ENCODE assay signal across 12 cellular contexts in the genomic region with DNA sequence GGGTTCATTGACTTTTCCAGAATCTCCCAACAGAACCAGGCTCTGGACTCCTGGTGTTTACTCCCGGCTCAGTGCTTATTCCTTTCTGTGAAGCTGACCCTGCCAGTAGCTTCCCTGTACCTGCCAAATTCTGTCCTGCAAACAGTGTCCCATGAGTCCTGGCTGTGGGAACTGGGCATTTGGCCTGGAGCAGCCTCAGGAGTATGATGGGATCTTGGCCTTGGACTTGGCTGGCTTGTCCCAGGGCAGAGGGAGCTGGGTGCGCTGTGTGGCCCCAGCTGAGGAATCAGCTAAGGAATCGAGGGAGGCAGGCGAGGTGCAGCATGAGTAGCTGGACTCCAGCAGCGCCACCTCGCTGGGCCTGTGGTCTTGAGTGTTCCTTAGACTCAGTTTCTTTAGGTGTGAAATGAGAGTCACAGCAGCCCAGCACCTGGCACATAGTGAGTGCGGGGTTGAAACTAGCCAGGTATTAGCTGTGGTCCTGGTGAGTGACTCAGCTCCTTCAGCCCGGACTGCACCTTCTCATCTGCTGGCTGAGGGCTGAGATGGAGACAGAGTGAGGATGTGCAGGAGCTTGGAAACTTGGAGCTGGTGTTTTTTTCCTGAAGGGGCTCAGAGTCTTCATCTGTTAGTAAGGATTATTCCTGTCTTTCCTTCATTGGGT. TPM values are rescaled to one million over a fixed set of nuclear protein-coding genes. Genes with fewer than 3 reads are reported as not detected.
DNase-seq lines count a peak whose midpoint lies in the region; ATAC-seq, FAIRE-seq and TF ChIP-seq lines count a peak whose summit lies in the region.
"Had no signal": no experiment of that assay in that cellular context is flagged by ENCODE, and none has a peak within 500 bp of the region (broad histone marks: within the 10 kb centered on the region; RNA-seq: fewer than 3 reads in every experiment).

No MANE protein-coding gene starts in this region.

- no peak overlapping the region for H3K9ac ChIP-seq in GM12878 (ENCODE audit: control insufficient read depth, insufficient read depth, low read length)

- H3K36me3 ChIP-seq in GM12878 (ENCODE audit: control insufficient read depth in 2 of 2, insufficient read depth in 2 of 2, low read length in 1 of 2): peaks cover 15 to 30% of the 10 kb centered on the region in 2 experiments; a peak in 3 of 4 replicates
- peaks cover 37 to 53% of the 10 kb centered on the region in 2 donors for H3K36me3 ChIP-seq in ascending aorta

- no peaks in the 10 kb centered on the region for H4K20me1 ChIP-seq in GM12878 (ENCODE audit: control insufficient read depth, insufficient read depth)

- POLR2A ChIA-PET in GM12878 (lab: Charles Lee): interaction anchor here (1.2 kb wide), 2 partner anchors 10 to 26 kb away, joined by 6 to 8 read pairs; no protein-coding TSS in a partner anchor

- 84% methylated on average over 8 of the region's 8 CpGs for WGBS in GM12878 (ENCODE audit: insufficient coverage, insufficient replicate concordance, low lambda C conversion rate, missing lambda C conversion rate)

- H3K27ac ChIP-seq in GM12878 (ENCODE audit: control insufficient read depth, insufficient read depth) (0 out of 2 replicates have a peak overlapping the region, but pooled peaks have one; percentile 10), substantia nigra (ENCODE audit: low read depth, low read length, poor library complexity, severe bottlenecking) (peak overlapping the region; percentile 85), ascending aorta (no peak overlapping the region)
- H3K27ac ChIP-seq: PC-9, vagina had no signal

- H3K4me1 Mint-ChIP-seq in activated naive CD4-positive, alpha-beta T cell treated with anti-CD3 and anti-CD28 coated beads, Interleukin-2, amount 50 U/mL, for 24 hours: peaks cover 44% of the 10 kb centered on the region
- peaks cover 29% of the 10 kb centered on the region for H3K4me1 Mint-ChIP-seq in activated naive CD4-positive, alpha-beta T cell treated with anti-CD3 and anti-CD28 coated beads, Interleukin-2, amount 10 ng/mL, durations not matched to agents 7 days and 5 days
- peaks cover 29 to 42% of the 10 kb centered on the region in 2 donors for H3K4me1 Mint-ChIP-seq in immature natural killer cell

- RAD21 ChIA-PET in GM12878 (lab: Charles Lee; ENCODE audit: unreplicated experiment): interaction anchor here (1.0 to 1.3 kb wide), 2 partner anchors 10 kb away, joined by 3 to 5 read pairs; a partner anchor contains a TSS

- peaks cover 45% of the 10 kb centered on the region for H3K79me2 ChIP-seq in GM12878 (ENCODE audit: control insufficient read depth, insufficient read depth, low read length)

- no peak for TF ChIP-seq POLR2A in GM12878 (IDR thresholded peaks at IDR 0.05; ENCODE audit: low read depth, low read length)

- peaks cover 38% of the 10 kb centered on the region for H3K4me1 ChIP-seq in GM12878 (ENCODE audit: control insufficient read depth, insufficient read depth, low read length)
- peaks cover 0 to 2% of the 10 kb centered on the region in 2 donors for H3K4me1 ChIP-seq in ascending aorta

- no TSS peak for BruUV-seq in GM12878 (replicated peaks; lab: Mats Ljungman, UMichigan)

- no peak for FAIRE-seq in GM12878 (lab: Jason Lieb, UNC)

- SMC1A ChIA-PET in GM12878 (lab: Charles Lee; ENCODE audit: uncharacterized antibody, unreplicated experiment): interaction anchor here (0.6 to 1.5 kb wide), 4 partner anchors 10 to 296 kb away, joined by 3 to 9 read pairs (median 4); a partner anchor contains a TSS

- no peaks in the 10 kb centered on the region for H3K9me3 Mint-ChIP-seq in activated naive CD4-positive, alpha-beta T cell treated with anti-CD3 and anti-CD28 coated beads, Interleukin-2, amount 50 U/mL, for 24 hours
- no peaks in the 10 kb centered on the region for H3K9me3 Mint-ChIP-seq in activated naive CD4-positive, alpha-beta T cell treated with anti-CD3 and anti-CD28 coated beads, Interleukin-2, amount 10 ng/mL, durations not matched to agents 7 days and 5 days
- no peaks in the 10 kb centered on the region for H3K9me3 Mint-ChIP-seq in immature natural killer cell

- peak overlapping the region; percentile 48; the same call in 1 of the 2 replicates for H3K4me2 ChIP-seq in GM12878 (ENCODE audit: control insufficient read depth, insufficient read depth)
- H3K4me2 ChIP-seq: PC-9 had no signal

- no peaks in the 10 kb centered on the region for H3K27me3 Mint-ChIP-seq in activated naive CD4-positive, alpha-beta T cell treated with anti-CD3 and anti-CD28 coated beads, Interleukin-2, amount 50 U/mL, for 24 hours
- H3K27me3 Mint-ChIP-seq in activated naive CD4-positive, alpha-beta T cell treated with anti-CD3 and anti-CD28 coated beads, Interleukin-2, amount 10 ng/mL, durations not matched to agents 7 days and 5 days: no peaks in the 10 kb centered on the region
- no peaks in the 10 kb centered on the region for H3K27me3 Mint-ChIP-seq in immature natural killer cell (ENCODE audit: low read depth in 3 of 3)

- CTCF ChIA-PET in activated naive CD4-positive, alpha-beta T cell treated with anti-CD3 and anti-CD28 coated beads, Interleukin-2, amount 10 ng/mL, durations not matched to agents 7 days and 5 days (lab: Charles Lee): interaction anchor here (0.6 to 3.1 kb wide), 3 partner anchors 10 to 70 kb away, joined by 3 to 18 read pairs (median 6); no protein-coding TSS in a partner anchor
- CTCF ChIA-PET in GM12878 (lab: Yijun Ruan, JAX): interaction anchor here (0.7 to 1.6 kb wide), 6 partner anchors 10 to 63 kb away, joined by 3 to 14 read pairs (median 3); a partner anchor contains a TSS

- H3K36me3 Mint-ChIP-seq in activated naive CD4-positive, alpha-beta T cell treated with anti-CD3 and anti-CD28 coated beads, Interleukin-2, amount 50 U/mL, for 24 hours: peaks cover 7% of the 10 kb centered on the region
- H3K36me3 Mint-ChIP-seq in activated naive CD4-positive, alpha-beta T cell treated with anti-CD3 and anti-CD28 coated beads, Interleukin-2, amount 10 ng/mL, durations not matched to agents 7 days and 5 days: peaks cover 32% of the 10 kb centered on the region
- H3K36me3 Mint-ChIP-seq in immature natural killer cell: peaks cover 3 to 12% (median 4%) of the 10 kb centered on the region in 3 donors

- no peak for TF ChIP-seq RAD21 in GM12878 (IDR thresholded peaks at IDR 0.05; ENCODE audit: insufficient read depth, low read depth, low read length)

- H3K4me3 ChIP-seq in GM12878 (no peak overlapping the region), ascending aorta (no peak overlapping the region)
- H3K4me3 ChIP-seq: PC-9, vagina had no signal

- H2AFZ ChIP-seq in GM12878 (ENCODE audit: control insufficient read depth, low read depth, low read length): no peak overlapping the region
- H2AFZ ChIP-seq: PC-9 had no signal

- no peak for TF ChIP-seq EP300 in GM12878 (IDR thresholded peaks at IDR 0.05; ENCODE audit: borderline replicate concordance in 1 of 2, control insufficient read depth in 1 of 2, low read depth in 2 of 2, low read length in 2 of 2)

- in situ Hi-C loops in GM12878 (cut with MboI): no loop called here

- no peak overlapping the region for H3K4me3 Mint-ChIP-seq in activated naive CD4-positive, alpha-beta T cell treated with anti-CD3 and anti-CD28 coated beads, Interleukin-2, amount 50 U/mL, for 24 hours
- H3K4me3 Mint-ChIP-seq in activated naive CD4-positive, alpha-beta T cell treated with anti-CD3 and anti-CD28 coated beads, Interleukin-2, amount 10 ng/mL, durations not matched to agents 7 days and 5 days: no peak overlapping the region
- no peak overlapping the region for H3K4me3 Mint-ChIP-seq in immature natural killer cell

- ATAC-seq in GM12878: no peak

- H3K27ac Mint-ChIP-seq in activated naive CD4-positive, alpha-beta T cell treated with anti-CD3 and anti-CD28 coated beads, Interleukin-2, amount 50 U/mL, for 24 hours: peak overlapping the region; percentile 19
- no peak overlapping the region for H3K27ac Mint-ChIP-seq in activated naive CD4-positive, alpha-beta T cell treated with anti-CD3 and anti-CD28 coated beads, Interleukin-2, amount 10 ng/mL, durations not matched to agents 7 days and 5 days
- peak overlapping the region in 4 of 6 donors; percentile 28 to 70 (median 51) for H3K27ac Mint-ChIP-seq in immature natural killer cell

- no peak for DNase-seq in activated naive CD4-positive, alpha-beta T cell treated with anti-CD3 and anti-CD28 coated beads, Interleukin-2, amount 10 ng/mL, durations not matched to agents 7 days and 5 days
- DNase-seq in GM12878 (ENCODE audit: low read depth, low spot score): no peak
- no peak for DNase-seq in immature natural killer cell
- DNase-seq in substantia nigra (lab: John Stamatoyannopoulos, UW): peak in 31 of 49 donors; percentile 9 to 59 (median 29)
- DNase-seq in AG08396 (ENCODE audit: low spot score): no peak
- no peak for DNase-seq in NCI-H526 treated with DMSO at 0.1 percent for 48 hours (lab: John Stamatoyannopoulos, UW)
- DNase-seq in ascending aorta (ENCODE audit: low spot score in 2 of 2): no peak
- DNase-seq: activated CD4-positive, CD25-positive, alpha-beta regulatory T cell; PC-9; stimulated activated CD4-positive, alpha-beta T cell treated with anti-CD3 and anti-CD28 coated beads, Interleukin-4, amount 100 ng/mL, for 24 hours had no signal

- TF ChIP-seq CTCF in GM12878 (IDR thresholded peaks at IDR 0.05 in 2 of 3, conservative IDR thresholded peaks at IDR 0.05 in 1 of 3; ENCODE audit: control insufficient read depth in 2 of 3, extremely low read depth in 1 of 3, insufficient read depth in 1 of 3, low read depth in 3 of 3, low read length in 3 of 3): no peak
- TF ChIP-seq CTCF in ascending aorta (IDR thresholded peaks at IDR 0.05): no peak

- H3K9me3 ChIP-seq in GM12878 (replicated peaks; ENCODE audit: control insufficient read depth, insufficient read depth, low read length) (no peaks in the 10 kb centered on the region), ascending aorta (no peaks in the 10 kb centered on the region)
- H3K9me3 ChIP-seq: vagina had no signal

- H3K27me3 ChIP-seq in GM12878 (replicated peaks in 1 of 2; ENCODE audit: control insufficient read depth in 2 of 2, insufficient read depth in 2 of 2, low read length in 1 of 2): no peaks in the 10 kb centered on the region
- H3K27me3 ChIP-seq in ascending aorta: no peaks in the 10 kb centered on the region
- H3K27me3 ChIP-seq: vagina had no signal

- intact Hi-C loops in GM12878 (cut with micrococcal nuclease; ENCODE audit: unreplicated experiment): no loop called here
- intact Hi-C loops in ascending aorta (cut with DNase I): no loop called here

RNA-seq across cellular contexts. Expression of a gene that starts 10.4 kb away (rescaled TPM):
- 116 and 141 TPM in 2 replicates for total RNA-seq in GM12878 (2013; cell fraction: nucleolus; rRNA removed)
- total RNA-seq in GM12878 (2014; rRNA removed) (28.5 and 28.9 TPM in 2 replicates), GM12878 (2014; rRNA removed; fragmentation: Illumina TruSeq; extraction: Trizol) (31.9 and 33.6 TPM in 2 replicates), GM12878 (2021) (66.7 and 75.8 TPM in 2 replicates), ascending aorta (103 TPM)
- polyA plus RNA-seq in GM12878 (2011; ENCODE audit: low read depth): 32.0 TPM
- polyA plus RNA-seq in GM12878 (2011; rRNA removed) (24.6 and 40.4 TPM in 2 replicates), GM12878 (2014; fragmentation: Illumina TruSeq; extraction: Trizol) (20.2 and 37.2 TPM in 2 replicates), GM12878 (2014; fragmentation: Nextera tagmentation; extraction: Ambion mirVana) (1 to 10 TPM in 1 of 2 experiments, under 1 TPM in 1; 0.68 to 2.3 TPM), GM12878 (2014; rRNA removed) (62.5 and 80.2 TPM in 2 replicates), GM12878 (2016; fragmentation: Nextera tagmentation; extraction: Ambion mirVana) (10 to 100 TPM; 18.5 to 23.6 TPM), immature natural killer cell (1 to 10 TPM; 2.7 to 9.0 (median 2.9) TPM)
- 19.2 and 19.5 TPM in 2 replicates for polyA plus RNA-seq in GM12878 (2011; cell fraction: cytosol; rRNA removed)
- polyA plus RNA-seq in GM12878 (2011; cell fraction: nucleus; rRNA removed): 208 and 258 TPM in 2 replicates
- 58.3 and 93.7 TPM in 2 replicates for polyA plus RNA-seq in GM12878 (2012)
- polyA minus RNA-seq in GM12878 (2011; rRNA and poly(A)+ RNA removed): 23.8 and 26.4 TPM in 2 replicates
- 7.9 and 9.6 TPM in 2 replicates for polyA minus RNA-seq in GM12878 (2011; cell fraction: cytosol; rRNA and poly(A)+ RNA removed)
- 20.9 and 53.9 TPM in 2 replicates for polyA minus RNA-seq in GM12878 (2011; cell fraction: nucleus; rRNA and poly(A)+ RNA removed)

RNA-seq across cellular contexts. Expression of a gene that starts 27.1 kb away (rescaled TPM):
- 5.5 and 7.7 TPM in 2 replicates for total RNA-seq in GM12878 (2013; cell fraction: nucleolus; rRNA removed)
- total RNA-seq in GM12878 (2014; rRNA removed) (2.0 and 3.5 TPM in 2 replicates), GM12878 (2014; rRNA removed; fragmentation: Illumina TruSeq; extraction: Trizol) (0.83 and 0.98 TPM in 2 replicates), GM12878 (2021) (21.3 and 23.5 TPM in 2 replicates), ascending aorta (not detected)
- polyA plus RNA-seq in GM12878 (2011; ENCODE audit: low read depth): 3.8 TPM
- polyA plus RNA-seq in GM12878 (2011; rRNA removed) (0.24 and 0.92 TPM in 2 replicates), GM12878 (2014; fragmentation: Illumina TruSeq; extraction: Trizol) (0.53 TPM in 1 of 2 replicates, not detected in the other), GM12878 (2014; fragmentation: Nextera tagmentation; extraction: Ambion mirVana) (under 1 TPM in 1 of 2 experiments, not detected in 1; 0.44 TPM), GM12878 (2014; rRNA removed) (7.5 and 11.8 TPM in 2 replicates), GM12878 (2016; fragmentation: Nextera tagmentation; extraction: Ambion mirVana) (10 to 100 TPM; 21.9 to 23.6 TPM), immature natural killer cell (10 to 100 TPM in 2 of 3 donors, 1 to 10 TPM in 1; 4.0 to 25.6 (median 12.4) TPM)
- 2.8 and 2.9 TPM in 2 replicates for polyA plus RNA-seq in GM12878 (2011; cell fraction: cytosol; rRNA removed)
- 8.0 and 12.0 TPM in 2 replicates for polyA plus RNA-seq in GM12878 (2011; cell fraction: nucleus; rRNA removed)
- polyA plus RNA-seq in GM12878 (2012): 12.1 and 14.3 TPM in 2 replicates
- 0.66 and 4.7 TPM in 2 replicates for polyA minus RNA-seq in GM12878 (2011; rRNA and poly(A)+ RNA removed)
- 7.4 and 9.8 TPM in 2 replicates for polyA minus RNA-seq in GM12878 (2011; cell fraction: cytosol; rRNA and poly(A)+ RNA removed)
- polyA minus RNA-seq in GM12878 (2011; cell fraction: nucleus; rRNA and poly(A)+ RNA removed): 3.3 and 9.2 TPM in 2 replicates

RNA-seq across cellular contexts. Expression of a gene that starts 29.9 kb away (rescaled TPM):
- total RNA-seq in GM12878 (2013; cell fraction: nucleolus; rRNA removed): 29.8 and 32.3 TPM in 2 replicates
- total RNA-seq in GM12878 (2014; rRNA removed) (36.9 and 44.8 TPM in 2 replicates), GM12878 (2014; rRNA removed; fragmentation: Illumina TruSeq; extraction: Trizol) (25.2 and 26.5 TPM in 2 replicates), GM12878 (2021) (42.4 and 45.0 TPM in 2 replicates), ascending aorta (48.2 TPM)
- polyA plus RNA-seq in GM12878 (2011; ENCODE audit: low read depth): 50.7 TPM
- polyA plus RNA-seq in GM12878 (2011; rRNA removed) (27.5 and 43.3 TPM in 2 replicates), GM12878 (2014; fragmentation: Illumina TruSeq; extraction: Trizol) (11.7 and 21.1 TPM in 2 replicates), GM12878 (2014; fragmentation: Nextera tagmentation; extraction: Ambion mirVana) (10 to 100 TPM; 51.6 to 55.3 TPM), GM12878 (2014; rRNA removed) (43.9 and 48.5 TPM in 2 replicates), GM12878 (2016; fragmentation: Nextera tagmentation; extraction: Ambion mirVana) (10 to 100 TPM; 75.5 to 76.7 TPM), immature natural killer cell (100 to 1,000 TPM; 120 to 130 (median 123) TPM)
- 75.3 and 80.0 TPM in 2 replicates for polyA plus RNA-seq in GM12878 (2011; cell fraction: cytosol; rRNA removed)
- polyA plus RNA-seq in GM12878 (2011; cell fraction: nucleus; rRNA removed): 104 and 138 TPM in 2 replicates
- 42.3 and 52.6 TPM in 2 replicates for polyA plus RNA-seq in GM12878 (2012)
- 12.9 and 37.6 TPM in 2 replicates for polyA minus RNA-seq in GM12878 (2011; rRNA and poly(A)+ RNA removed)
- 13.3 and 22.1 TPM in 2 replicates for polyA minus RNA-seq in GM12878 (2011; cell fraction: cytosol; rRNA and poly(A)+ RNA removed)
- polyA minus RNA-seq in GM12878 (2011; cell fraction: nucleus; rRNA and poly(A)+ RNA removed): 12.8 and 21.5 TPM in 2 replicates

RNA-seq across cellular contexts. Expression of a gene that starts 43.8 kb away (rescaled TPM):
- 40.0 and 40.4 TPM in 2 replicates for total RNA-seq in GM12878 (2013; cell fraction: nucleolus; rRNA removed)
- total RNA-seq in GM12878 (2014; rRNA removed) (18.3 and 21.3 TPM in 2 replicates), GM12878 (2014; rRNA removed; fragmentation: Illumina TruSeq; extraction: Trizol) (4.0 and 5.1 TPM in 2 replicates), GM12878 (2021) (15.8 and 20.9 TPM in 2 replicates), ascending aorta (17.6 TPM)
- polyA plus RNA-seq in GM12878 (2011; ENCODE audit: low read depth): 2.2 TPM
- polyA plus RNA-seq in GM12878 (2011; rRNA removed) (5.5 and 9.5 TPM in 2 replicates), GM12878 (2014; fragmentation: Illumina TruSeq; extraction: Trizol) (0.63 and 1.9 TPM in 2 replicates), GM12878 (2014; fragmentation: Nextera tagmentation; extraction: Ambion mirVana) (under 1 TPM in 1 of 2 experiments, not detected in 1; 0.09 TPM), GM12878 (2014; rRNA removed) (17.5 and 20.7 TPM in 2 replicates), GM12878 (2016; fragmentation: Nextera tagmentation; extraction: Ambion mirVana) (1 to 10 TPM; 2.2 to 4.1 TPM), immature natural killer cell (1 to 10 TPM in 1 of 3 donors, under 1 TPM in 1, not detected in 1; 0.37 to 1.1 TPM)
- polyA plus RNA-seq in GM12878 (2011; cell fraction: cytosol; rRNA removed): 10.6 and 16.8 TPM in 2 replicates
- polyA plus RNA-seq in GM12878 (2011; cell fraction: nucleus; rRNA removed): 80.7 and 84.7 TPM in 2 replicates
- 9.0 and 17.0 TPM in 2 replicates for polyA plus RNA-seq in GM12878 (2012)
- polyA minus RNA-seq in GM12878 (2011; rRNA and poly(A)+ RNA removed): 5.9 and 11.1 TPM in 2 replicates
- 4.5 and 8.8 TPM in 2 replicates for polyA minus RNA-seq in GM12878 (2011; cell fraction: cytosol; rRNA and poly(A)+ RNA removed)
- polyA minus RNA-seq in GM12878 (2011; cell fraction: nucleus; rRNA and poly(A)+ RNA removed): 12.8 and 20.3 TPM in 2 replicates

RNA-seq across cellular contexts. Expression of a gene that starts 47.9 kb away (rescaled TPM):
- 26.2 and 27.0 TPM in 2 replicates for total RNA-seq in GM12878 (2013; cell fraction: nucleolus; rRNA removed)
- 14.6 and 22.8 TPM in 2 replicates for total RNA-seq in GM12878 (2014; rRNA removed)
- total RNA-seq in GM12878 (2014; rRNA removed; fragmentation: Illumina TruSeq; extraction: Trizol): 8.4 and 9.1 TPM in 2 replicates
- total RNA-seq in GM12878 (2021): 43.4 and 43.8 TPM in 2 replicates
- 7.3 TPM for polyA plus RNA-seq in GM12878 (2011; ENCODE audit: low read depth)
- polyA plus RNA-seq in GM12878 (2011; rRNA removed): 9.9 and 20.6 TPM in 2 replicates
- polyA plus RNA-seq in GM12878 (2011; cell fraction: cytosol; rRNA removed): 34.4 and 43.0 TPM in 2 replicates
- polyA plus RNA-seq in GM12878 (2011; cell fraction: nucleus; rRNA removed): 42.0 and 52.3 TPM in 2 replicates
- polyA plus RNA-seq in GM12878 (2012): 27.3 and 32.8 TPM in 2 replicates
- 3.6 and 5.6 TPM in 2 replicates for polyA plus RNA-seq in GM12878 (2014; fragmentation: Illumina TruSeq; extraction: Trizol)
- 1 to 10 TPM in 1 of 2 experiments, under 1 TPM in 1; 0.66 to 3.2 TPM for polyA plus RNA-seq in GM12878 (2014; fragmentation: Nextera tagmentation; extraction: Ambion mirVana)
- polyA plus RNA-seq in GM12878 (2014; rRNA removed): 27.9 and 38.9 TPM in 2 replicates
- 10 to 100 TPM; 11.1 to 14.5 TPM for polyA plus RNA-seq in GM12878 (2016; fragmentation: Nextera tagmentation; extraction: Ambion mirVana)
- polyA minus RNA-seq in GM12878 (2011; rRNA and poly(A)+ RNA removed): 27.9 and 45.2 TPM in 2 replicates
- 30.0 and 34.2 TPM in 2 replicates for polyA minus RNA-seq in GM12878 (2011; cell fraction: cytosol; rRNA and poly(A)+ RNA removed)
- polyA minus RNA-seq in GM12878 (2011; cell fraction: nucleus; rRNA and poly(A)+ RNA removed): 9.7 and 20.9 TPM in 2 replicates
- 10 to 100 TPM in 1 of 3 donors, 1 to 10 TPM in 2; 6.0 to 15.4 (median 7.1) TPM for polyA plus RNA-seq in immature natural killer cell
- total RNA-seq in ascending aorta: 8.7 TPM

Comparison
In these comparisons a context has a peak if more than half of its experiments do, and no peak if none do; other contexts are left out.
1. DNase-seq: peak in substantia nigra (31 of 49); none in activated naive CD4-positive, alpha-beta T cell treated with anti-CD3 and anti-CD28 coated beads, Interleukin-2, amount 10 ng/mL, durations not matched to agents 7 days and 5 days (single experiment), GM12878 (single experiment), immature natural killer cell (0 of 3), AG08396 (single experiment), NCI-H526 treated with DMSO at 0.1 percent for 48 hours (single experiment) and ascending aorta (0 of 2).
2. H3K27ac ChIP-seq: peak in GM12878 (single experiment) and substantia nigra (single experiment); none in ascending aorta (0 of 2).